In the genomic region with DNA sequence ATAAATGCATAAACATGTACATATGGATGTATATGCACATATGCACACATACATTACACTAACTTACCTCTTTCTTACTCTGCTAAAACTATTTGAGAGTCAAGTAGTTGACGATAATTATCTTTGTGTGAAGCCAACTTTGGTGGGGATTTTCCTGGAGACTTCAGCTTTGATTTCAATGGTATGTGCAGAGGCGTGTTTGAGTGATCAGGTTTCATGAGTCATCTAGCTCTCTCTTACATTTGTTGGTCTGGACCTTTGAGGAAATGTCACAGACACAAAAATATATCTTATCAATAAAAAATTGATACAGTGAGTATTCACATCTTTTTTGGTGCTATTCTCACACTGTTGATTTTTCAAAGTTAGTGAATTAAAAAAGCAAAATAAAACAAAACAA, we compare ENCODE assay signal across 2 cellular contexts.
TF ChIP-seq lines count a peak whose summit lies in the region.

No MANE protein-coding gene starts in this region.

TF ChIP-seq in SK-N-SH treated with all-trans-retinoic acid at 6 μM for 48 hours, 23 proteins besides CTCF, POLR2A, EP300 and RAD21 (continued from another document):
- no peak for TF ChIP-seq TSHZ2 (CRISPR knock-in tag; IDR thresholded peaks at IDR 0.05)
- no peak for TF ChIP-seq ZNF70 (CRISPR knock-in tag; IDR thresholded peaks at IDR 0.05)
- no peak for TF ChIP-seq GLIS3 (CRISPR knock-in tag; IDR thresholded peaks at IDR 0.05)
- no peak for TF ChIP-seq ZNF565 (CRISPR knock-in tag; conservative IDR thresholded peaks at IDR 0.05; ENCODE audit: low read depth)
- no peak for TF ChIP-seq OSR1 (CRISPR knock-in tag; IDR thresholded peaks at IDR 0.05)
- TF ChIP-seq, protein P1, sequence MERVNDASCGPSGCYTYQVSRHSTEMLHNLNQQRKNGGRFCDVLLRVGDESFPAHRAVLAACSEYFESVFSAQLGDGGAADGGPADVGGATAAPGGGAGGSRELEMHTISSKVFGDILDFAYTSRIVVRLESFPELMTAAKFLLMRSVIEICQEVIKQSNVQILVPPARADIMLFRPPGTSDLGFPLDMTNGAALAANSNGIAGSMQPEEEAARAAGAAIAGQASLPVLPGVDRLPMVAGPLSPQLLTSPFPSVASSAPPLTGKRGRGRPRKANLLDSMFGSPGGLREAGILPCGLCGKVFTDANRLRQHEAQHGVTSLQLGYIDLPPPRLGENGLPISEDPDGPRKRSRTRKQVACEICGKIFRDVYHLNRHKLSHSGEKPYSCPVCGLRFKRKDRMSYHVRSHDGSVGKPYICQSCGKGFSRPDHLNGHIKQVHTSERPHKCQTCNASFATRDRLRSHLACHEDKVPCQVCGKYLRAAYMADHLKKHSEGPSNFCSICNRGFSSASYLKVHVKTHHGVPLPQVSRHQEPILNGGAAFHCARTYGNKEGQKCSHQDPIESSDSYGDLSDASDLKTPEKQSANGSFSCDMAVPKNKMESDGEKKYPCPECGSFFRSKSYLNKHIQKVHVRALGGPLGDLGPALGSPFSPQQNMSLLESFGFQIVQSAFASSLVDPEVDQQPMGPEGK (CRISPR knock-in tag; IDR thresholded peaks at IDR 0.05; ENCODE audit: borderline replicate concordance), result no peak
- TF ChIP-seq ISL1 (CRISPR knock-in tag; IDR thresholded peaks at IDR 0.05), result no peak
- no peak for TF ChIP-seq TCF4 (CRISPR knock-in tag; IDR thresholded peaks at IDR 0.05; ENCODE audit: borderline replicate concordance)
- no peak for TF ChIP-seq ZFP3 (CRISPR knock-in tag; IDR thresholded peaks at IDR 0.05)
- TF ChIP-seq, protein P2, sequence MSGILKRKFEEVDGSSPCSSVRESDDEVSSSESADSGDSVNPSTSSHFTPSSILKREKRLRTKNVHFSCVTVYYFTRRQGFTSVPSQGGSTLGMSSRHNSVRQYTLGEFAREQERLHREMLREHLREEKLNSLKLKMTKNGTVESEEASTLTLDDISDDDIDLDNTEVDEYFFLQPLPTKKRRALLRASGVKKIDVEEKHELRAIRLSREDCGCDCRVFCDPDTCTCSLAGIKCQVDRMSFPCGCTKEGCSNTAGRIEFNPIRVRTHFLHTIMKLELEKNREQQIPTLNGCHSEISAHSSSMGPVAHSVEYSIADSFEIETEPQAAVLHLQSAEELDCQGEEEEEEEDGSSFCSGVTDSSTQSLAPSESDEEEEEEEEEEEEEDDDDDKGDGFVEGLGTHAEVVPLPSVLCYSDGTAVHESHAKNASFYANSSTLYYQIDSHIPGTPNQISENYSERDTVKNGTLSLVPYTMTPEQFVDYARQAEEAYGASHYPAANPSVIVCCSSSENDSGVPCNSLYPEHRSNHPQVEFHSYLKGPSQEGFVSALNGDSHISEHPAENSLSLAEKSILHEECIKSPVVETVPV (CRISPR knock-in tag; IDR thresholded peaks at IDR 0.05), result no peak
- TF ChIP-seq ZFP30 (CRISPR knock-in tag; IDR thresholded peaks at IDR 0.05), result no peak
TF ChIP-seq in SK-N-SH treated with all-trans-retinoic acid at 6 μM for 48 hours: peak in this region for 0.

TF ChIP-seq in SK-N-SH, 30 proteins besides CTCF, POLR2A, EP300 and RAD21 (continued from another document):
- TF ChIP-seq, protein P3, sequence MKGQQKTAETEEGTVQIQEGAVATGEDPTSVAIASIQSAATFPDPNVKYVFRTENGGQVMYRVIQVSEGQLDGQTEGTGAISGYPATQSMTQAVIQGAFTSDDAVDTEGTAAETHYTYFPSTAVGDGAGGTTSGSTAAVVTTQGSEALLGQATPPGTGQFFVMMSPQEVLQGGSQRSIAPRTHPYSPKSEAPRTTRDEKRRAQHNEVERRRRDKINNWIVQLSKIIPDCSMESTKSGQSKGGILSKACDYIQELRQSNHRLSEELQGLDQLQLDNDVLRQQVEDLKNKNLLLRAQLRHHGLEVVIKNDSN (IDR thresholded peaks at IDR 0.05; ENCODE audit: borderline replicate concordance, low read depth), result no peak
- TF ChIP-seq MEF2A (IDR thresholded peaks at IDR 0.05; ENCODE audit: borderline replicate concordance, low read depth) (no peak), GABPA (IDR thresholded peaks at IDR 0.05; ENCODE audit: low read depth) (no peak), IRF3 (IDR thresholded peaks at IDR 0.05; ENCODE audit: low read depth, low read length) (no peak), FOXM1 (IDR thresholded peaks at IDR 0.05; ENCODE audit: low read depth) (no peak), MXI1 (IDR thresholded peaks at IDR 0.05; ENCODE audit: low read depth, low read length) (no peak), ELF1 (IDR thresholded peaks at IDR 0.05) (no peak)
